In genomic region chr9:124038790-124039633, GRCh38 we compare ENCODE assay signal across 2 cellular contexts.
TF ChIP-seq lines count a peak whose summit lies in the region.

No MANE protein-coding gene starts in this region.

TF ChIP-seq in GM23338, 12 proteins besides CTCF, POLR2A, EP300 and RAD21:
- TF ChIP-seq CREB1 (CRISPR knock-in tag; IDR thresholded peaks at IDR 0.05; ENCODE audit: low read depth) (no peak), ETS1 (IDR thresholded peaks at IDR 0.05) (no peak), ZNF462 (CRISPR knock-in tag; IDR thresholded peaks at IDR 0.05) (no peak), ZNF114 (CRISPR knock-in tag; IDR thresholded peaks at IDR 0.05) (no peak), EZH2phosphoT487 (IDR thresholded peaks at IDR 0.05; ENCODE audit: unreplicated experiment) (no peak), JUNB (IDR thresholded peaks at IDR 0.05; ENCODE audit: unreplicated experiment) (no peak), ZNF331 (CRISPR knock-in tag; IDR thresholded peaks at IDR 0.05; ENCODE audit: low read depth) (no peak), EZH2 (IDR thresholded peaks at IDR 0.05; ENCODE audit: low read depth, unreplicated experiment) (no peak), NANOG (IDR thresholded peaks at IDR 0.05; ENCODE audit: borderline replicate concordance) (no peak), STAT1 (IDR thresholded peaks at IDR 0.05; ENCODE audit: unreplicated experiment) (no peak), REST (IDR thresholded peaks at IDR 0.05; ENCODE audit: unreplicated experiment) (no peak), POLR2AphosphoS5 (IDR thresholded peaks at IDR 0.05; ENCODE audit: low read depth) (no peak)
TF ChIP-seq in GM23338: peak in this region for 0.

TF ChIP-seq in GM12878, 131 proteins besides CTCF, POLR2A, EP300 and RAD21:
- TF ChIP-seq ZNF217 (IDR thresholded peaks at IDR 0.05), result 0 out of 2 replicates have a peak, but pooled peaks have one; percentile 32
- TF ChIP-seq TARDBP (IDR thresholded peaks at IDR 0.05; ENCODE audit: borderline replicate concordance), result no peak
- TF ChIP-seq SMARCA5 (IDR thresholded peaks at IDR 0.05), result peak; percentile 40; the same call in 1 of the 2 replicates
TF ChIP-seq in GM12878: peak in this region for 2.
